ENCODE assay signal across 8 cellular contexts in the genomic region with DNA sequence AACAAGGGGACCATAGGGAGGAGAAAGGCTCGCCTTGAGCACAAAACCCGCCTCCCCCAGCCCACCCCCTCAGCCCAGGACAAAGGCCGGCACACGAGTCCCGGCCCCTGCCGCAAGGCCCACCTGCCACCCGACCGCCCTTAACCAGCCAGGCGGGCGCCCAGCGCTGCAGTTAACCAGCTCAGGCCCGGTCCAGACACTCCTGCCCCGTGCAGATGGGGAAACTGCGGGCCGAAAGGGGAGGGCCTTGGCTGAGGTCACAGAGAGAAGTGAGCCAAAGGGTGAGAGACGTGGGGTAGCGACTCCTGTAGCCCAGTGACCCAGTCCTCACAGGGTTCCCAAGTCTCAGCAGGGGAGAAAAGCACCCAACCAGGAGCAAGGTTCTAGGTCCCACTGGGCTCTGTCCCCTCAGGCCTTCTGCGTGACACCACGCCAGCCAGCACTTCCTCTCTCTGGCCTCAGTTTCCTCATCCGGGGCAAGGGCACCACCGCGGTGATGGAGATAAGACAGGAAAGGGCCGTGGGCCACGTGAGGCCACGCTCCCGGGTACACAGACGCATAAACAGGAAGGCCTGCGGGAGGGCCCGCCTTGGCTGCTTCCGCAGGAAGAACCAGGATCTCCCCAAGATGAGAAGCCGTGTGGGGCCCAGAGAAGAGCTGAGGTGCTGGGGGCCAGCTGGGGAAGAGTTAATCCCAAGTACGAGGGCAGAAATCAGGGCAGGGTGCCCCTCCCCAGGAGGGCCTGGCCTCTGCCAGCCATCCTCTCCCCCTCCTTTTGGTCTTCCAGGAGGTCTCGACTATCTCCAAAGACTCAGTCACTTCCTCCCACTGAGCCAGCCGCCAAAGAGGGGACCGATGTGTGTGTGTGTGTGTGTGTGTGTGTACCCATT. TPM values are rescaled to one million over a fixed set of nuclear protein-coding genes. Genes with fewer than 3 reads are reported as not detected.
A peak's percentile ranks its signal among the peaks of the same experiment; 100 is the strongest.
DNase-seq lines count a peak whose midpoint lies in the region; ATAC-seq and TF ChIP-seq lines count a peak whose summit lies in the region.

No MANE protein-coding gene starts in this region.

- H3K9ac ChIP-seq in GM23248: no peak overlapping the region

- H2AFZ ChIP-seq in GM23248: no peak overlapping the region

- peak; percentile 37 for TF ChIP-seq POLR2A in GM10847 (IDR thresholded peaks at IDR 0.05; ENCODE audit: extremely low read depth, insufficient read length)

- no peaks in the 10 kb centered on the region for H3F3A ChIP-seq in GM23248 (ENCODE audit: insufficient read depth)

- ATAC-seq in esophagus mucosa (peak; percentile 48), sciatic nerve (peak; percentile 64), aorta (ENCODE audit: low FRiP score) (peak; percentile 56)

- no peak overlapping the region for H3K27ac ChIP-seq in aorta (ENCODE audit: low read depth in 1 of 2, low read length in 2 of 2)
- no peak overlapping the region for H3K27ac ChIP-seq in GM23248

- DNase-seq in Kasumi-1 (lab: John Stamatoyannopoulos, UW) (peak; percentile 95), sciatic nerve (ENCODE audit: low spot score) (peak; percentile 84), aorta (peak; percentile 86 to 91), SK-N-DZ (ENCODE audit: low spot score) (no peak), GM23248 (no peak)
- DNase-seq in activated CD8-positive, alpha-beta memory T cell treated with anti-CD3 and anti-CD28 coated beads for 1 hour (ENCODE audit: extremely low read depth in 1 of 2, low read depth in 1 of 2): peak; percentile 35 to 59

- intact Hi-C loops in sciatic nerve (cut with DNase I) (no loop called here), aorta (cut with DNase I) (no loop called here)

- in situ Hi-C loops in GM23248 (cut with MboI): no loop called here

- no peaks in the 10 kb centered on the region for H3K36me3 ChIP-seq in aorta (ENCODE audit: control insufficient read depth in 1 of 2, insufficient read depth in 2 of 2, low read length in 1 of 2)
- no peaks in the 10 kb centered on the region for H3K36me3 ChIP-seq in GM23248 (ENCODE audit: low read depth)

- H3K4me2 ChIP-seq in GM23248 (ENCODE audit: unreplicated experiment): no peak overlapping the region

- no peaks in the 10 kb centered on the region for H3K9me2 ChIP-seq in GM23248 (ENCODE audit: insufficient read depth)

- H3K9me3 ChIP-seq in aorta (ENCODE audit: control insufficient read depth, low read length): no peaks in the 10 kb centered on the region
- no peaks in the 10 kb centered on the region for H3K9me3 ChIP-seq in GM23248 (ENCODE audit: low read depth)

- H3K27me3 ChIP-seq in aorta (ENCODE audit: control insufficient read depth in 1 of 2, insufficient read depth in 2 of 2, low read length in 1 of 2): no peaks in the 10 kb centered on the region
- 0 out of 2 replicates have a peak, but pooled peaks cover 6% of the 10 kb centered on the region for H3K27me3 ChIP-seq in GM23248 (replicated peaks; ENCODE audit: insufficient read depth)

- H3K4me3 ChIP-seq in aorta (ENCODE audit: low read length in 2 of 2) (no peak overlapping the region), GM23248 (no peak overlapping the region)

- no peaks in the 10 kb centered on the region for H3K4me1 ChIP-seq in aorta (ENCODE audit: control insufficient read depth in 1 of 2, insufficient read depth in 2 of 2, low read length in 2 of 2)
- H3K4me1 ChIP-seq in GM23248 (ENCODE audit: insufficient read depth): peaks cover 4% of the 10 kb centered on the region; the same call in 1 of the 2 replicates

- 52 to 54% methylated on average over 33 to 35 of the region's 35 CpGs for WGBS in aorta, 2 donors
- 73 to 74% methylated on average over 24 to 28 of the region's 35 CpGs for WGBS in GM23248 (ENCODE audit: low coverage in 1 of 2, low lambda C conversion rate in 2 of 2, missing lambda C conversion rate in 2 of 2), 2 experiments

- H4K20me1 ChIP-seq in GM23248 (ENCODE audit: insufficient read depth): no peaks in the 10 kb centered on the region

- H3K79me2 ChIP-seq in GM23248 (ENCODE audit: insufficient read depth): no peaks in the 10 kb centered on the region

RNA-seq across cellular contexts. Expression of a gene that starts 1.8 kb away (rescaled TPM):
- total RNA-seq in esophagus mucosa (4.3 TPM), sciatic nerve (22.3 TPM), aorta (10 to 100 TPM; 22.8 to 35.4 TPM)
- polyA plus RNA-seq in aorta (10 to 100 TPM in 1 of 2 donors, 1 to 10 TPM in 1; 6.7 to 12.0 TPM), GM23248 (2016; fragmentation: Nextera tagmentation; extraction: Ambion mirVana) (0.32 TPM in 1 of 2 replicates, not detected in the other)
- polyA plus RNA-seq in SK-N-DZ (2014; cell fraction: cytosol; rRNA removed): 16.3 and 24.6 TPM in 2 replicates
- 10.8 and 20.0 TPM in 2 replicates for polyA plus RNA-seq in SK-N-DZ (2014; cell fraction: nucleus; rRNA removed)
- not detected in 2 replicates for total RNA-seq in GM23248 (2014; rRNA removed; shearing (Covaris generic))

RNA-seq across cellular contexts. Expression of a gene that starts 34.9 kb away (rescaled TPM):
- 10.5 TPM for total RNA-seq in esophagus mucosa
- 31.6 TPM for total RNA-seq in sciatic nerve
- total RNA-seq in aorta: 10 to 100 TPM; 10.1 to 24.9 TPM
- polyA plus RNA-seq in aorta: 1 to 10 TPM; 2.2 to 8.8 TPM
- 1.8 and 2.6 TPM in 2 replicates for polyA plus RNA-seq in SK-N-DZ (2014; cell fraction: cytosol; rRNA removed)
- 3.1 and 8.4 TPM in 2 replicates for polyA plus RNA-seq in SK-N-DZ (2014; cell fraction: nucleus; rRNA removed)
- total RNA-seq in GM23248 (2014; rRNA removed; shearing (Covaris generic)): 4.4 and 8.3 TPM in 2 replicates
- 2.7 and 2.8 TPM in 2 replicates for polyA plus RNA-seq in GM23248 (2016; fragmentation: Nextera tagmentation; extraction: Ambion mirVana)

RNA-seq across cellular contexts. Expression of a gene that starts 57.1 kb away (rescaled TPM):
- total RNA-seq in esophagus mucosa (not detected), sciatic nerve (5.9 TPM), aorta (under 1 TPM; 0.06 to 0.24 TPM)
- polyA plus RNA-seq in aorta (not detected), GM23248 (2016; fragmentation: Nextera tagmentation; extraction: Ambion mirVana) (0.19 and 0.48 TPM in 2 replicates)
- not detected in 2 replicates for polyA plus RNA-seq in SK-N-DZ (2014; cell fraction: cytosol; rRNA removed)
- 0.05 TPM in 1 of 2 replicates, not detected in the other for polyA plus RNA-seq in SK-N-DZ (2014; cell fraction: nucleus; rRNA removed)
- total RNA-seq in GM23248 (2014; rRNA removed; shearing (Covaris generic)): 0.89 and 1.1 TPM in 2 replicates

Comparison
In these comparisons a context has a peak if more than half of its experiments do, and no peak if none do; other contexts are left out.
1. DNase-seq: peak in Kasumi-1 (2 of 2), activated CD8-positive, alpha-beta memory T cell treated with anti-CD3 and anti-CD28 coated beads for 1 hour (2 of 2), sciatic nerve (single experiment) and aorta (2 of 2); none in SK-N-DZ (single experiment) and GM23248 (single experiment).
2. Peak in every context shown above with its lines, with median percentiles within 50 percentile points of each other: ATAC-seq.